In the genomic region with DNA sequence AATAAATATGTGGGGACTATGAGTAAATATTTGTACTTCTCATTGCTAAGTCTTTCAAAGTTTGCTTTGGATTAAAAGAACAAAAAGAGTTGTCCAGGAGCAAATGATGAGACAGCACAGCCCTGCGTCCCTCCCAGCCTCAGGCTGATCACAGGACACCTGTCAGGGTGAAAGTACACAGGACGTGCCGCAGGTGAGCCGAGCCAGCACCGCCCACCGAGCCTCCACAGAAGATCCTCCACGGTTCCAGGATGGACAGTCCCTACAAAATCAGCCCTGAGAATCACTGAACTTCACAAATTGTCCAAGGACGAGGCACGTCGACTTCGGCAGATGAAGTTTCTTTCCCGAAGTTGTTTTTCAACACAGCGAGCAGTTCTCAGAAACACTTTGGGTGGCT, we compare ENCODE assay signal across 28 cellular contexts.
"Had no signal": no experiment of that assay in that cellular context is flagged by ENCODE, and none has a peak within 500 bp of the region (broad histone marks: within the 10 kb centered on the region; RNA-seq: fewer than 3 reads in every experiment).

No MANE protein-coding gene starts in this region.

- FAIRE-seq: keratinocyte had no signal

- H3K27ac ChIP-seq: lower lobe of right lung, ovary, prostate gland, skin epidermis, stomach, testis, thyroid gland, transverse colon, upper lobe of left lung, vagina had no signal

- H3K27me3 ChIP-seq: ovary, testis, thyroid gland, transverse colon, upper lobe of left lung, vagina had no signal

- H3K4me3 Mint-ChIP-seq: naive thymus-derived CD8-positive, alpha-beta T cell; stimulated activated naive B cell treated with anti-CD40 and anti-IgM and Interleukin-4, amounts not matched to agents 10 μg/mL and 1 μg/mL and 100 μg/mL, for 72 hours had no signal

- H3K4me1 ChIP-seq: lower lobe of right lung, prostate gland, stomach, testis, thyroid gland, transverse colon, upper lobe of left lung, vagina had no signal

- H3K4me3 ChIP-seq: lower lobe of right lung, ovary, prostate gland, skin epidermis, stomach, testis, thyroid gland, transverse colon, upper lobe of left lung, vagina had no signal

- H3K9me3 ChIP-seq: lower lobe of right lung, ovary, prostate gland, testis, thyroid gland, transverse colon, upper lobe of left lung, vagina had no signal

- H3K36me3 Mint-ChIP-seq: naive thymus-derived CD8-positive, alpha-beta T cell; stimulated activated naive B cell treated with anti-CD40 and anti-IgM and Interleukin-4, amounts not matched to agents 10 μg/mL and 1 μg/mL and 100 μg/mL, for 72 hours had no signal

- H3K36me3 ChIP-seq: lower lobe of right lung, ovary, prostate gland, stomach, thyroid gland, transverse colon, upper lobe of left lung, vagina had no signal

- H3K4me1 Mint-ChIP-seq: naive thymus-derived CD8-positive, alpha-beta T cell; stimulated activated naive B cell treated with anti-CD40 and anti-IgM and Interleukin-4, amounts not matched to agents 10 μg/mL and 1 μg/mL and 100 μg/mL, for 72 hours had no signal

- ATAC-seq: left cardiac atrium; left lobe of liver; left ventricle myocardium superior; lower lobe of right lung; naive thymus-derived CD8-positive, alpha-beta T cell; right cardiac atrium; sciatic nerve; stimulated activated naive B cell treated with anti-CD40 and anti-IgM and Interleukin-4, amounts not matched to agents 10 μg/mL and 1 μg/mL and 100 μg/mL, for 72 hours; stimulated activated naive CD8-positive, alpha-beta T cell treated with anti-CD3 and anti-CD28 coated beads, Interleukin-15, Interleukin-2, amounts not matched to agents 100 U/mL and 50 U/mL, for 24 hours had no signal

- H3K27ac Mint-ChIP-seq: naive thymus-derived CD8-positive, alpha-beta T cell; stimulated activated naive B cell treated with anti-CD40 and anti-IgM and Interleukin-4, amounts not matched to agents 10 μg/mL and 1 μg/mL and 100 μg/mL, for 72 hours had no signal

- DNase-seq: hippocampal formation; kidney glomerular epithelial cell; left cardiac atrium; left ventricle myocardium superior; lower lobe of right lung; mammary epithelial cell; mesenchymal stem cell; naive thymus-derived CD8-positive, alpha-beta T cell; ovary; retina; right cardiac atrium; stimulated activated CD4-positive, alpha-beta T cell treated with anti-CD3 and anti-CD28 coated beads, Interleukin-12 subunit alpha, Interleukin-12 subunit beta, amount 100 ng/mL, for 4 hours; stimulated activated CD4-positive, alpha-beta T cell treated with anti-CD3 and anti-CD28 coated beads, Interleukin-15, amount 100 ng/mL, for 24 hours; stimulated activated CD4-positive, alpha-beta T cell treated with anti-CD3 and anti-CD28 coated beads, Interleukin-2, amount 100 ng/mL, for 24 hours; stimulated activated CD4-positive, alpha-beta T cell treated with anti-CD3 and anti-CD28 coated beads, Interleukin-4, amount 100 ng/mL, for 1 hour; stimulated activated naive B cell treated with anti-CD40 and anti-IgM and Interleukin-4, amounts not matched to agents 10 μg/mL and 1 μg/mL and 100 μg/mL, for 72 hours; stimulated activated naive CD8-positive, alpha-beta T cell treated with anti-CD3 and anti-CD28 coated beads, Interleukin-15, Interleukin-2, amounts not matched to agents 100 U/mL and 50 U/mL, for 24 hours; stomach; testis; thyroid gland; transverse colon had no signal
